10 cellular contexts compared by ENCODE assay signal in genomic region chr17:42347198-42347597, GRCh38. TPM values are rescaled to one million over a fixed set of nuclear protein-coding genes. Genes with fewer than 3 reads are reported as not detected.
A peak's percentile ranks its signal among the peaks of the same experiment; 100 is the strongest.
DNase-seq lines count a peak whose midpoint lies in the region; ATAC-seq and TF ChIP-seq lines count a peak whose summit lies in the region.
"Had no signal": no experiment of that assay in that cellular context is flagged by ENCODE, and none has a peak within 500 bp of the region (broad histone marks: within the 10 kb centered on the region; RNA-seq: fewer than 3 reads in every experiment).

No MANE protein-coding gene starts in this region.

- H3K4me3 ChIP-seq in breast epithelium (no peak overlapping the region), uterus (no peak overlapping the region)

- no peaks in the 10 kb centered on the region for H3K36me3 ChIP-seq in breast epithelium
- H3K36me3 ChIP-seq in uterus, result no peaks in the 10 kb centered on the region

- no peak for DNase-seq in Right ventricle myocardium inferior (ENCODE audit: missing footprints)
- DNase-seq in cardiac septum (ENCODE audit: low spot score), result no peak
- peak in 1 of 2 donors; percentile 64 for DNase-seq in breast epithelium (ENCODE audit: low spot score in 2 of 2)
- DNase-seq in left lobe of liver (ENCODE audit: low spot score), result no peak
- peak; percentile 83 to 91 for DNase-seq in uterus
- no peak for DNase-seq in NCI-H2029 treated with DMSO at 0.1 percent for 48 hours (lab: John Stamatoyannopoulos, UW)
- DNase-seq: Karpas-422; stimulated activated CD4-positive, alpha-beta T cell treated with anti-CD3 and anti-CD28 coated beads, Interleukin-1b, Interleukin-23, amount 100 ng/mL, for 48 hours had no signal

- H3K4me1 ChIP-seq in breast epithelium (peaks cover 0 to 4% of the 10 kb centered on the region in 2 donors), uterus (peaks cover 0 to 7% of the 10 kb centered on the region in 2 donors)

- no peaks in the 10 kb centered on the region for H3K27me3 ChIP-seq in breast epithelium
- no peaks in the 10 kb centered on the region for H3K27me3 ChIP-seq in uterus

- intact Hi-C loops in Right ventricle myocardium inferior (cut with DNase I) (loop anchor here (5.0 kb wide), 1 partner anchor 40 kb away; the partner anchor contains the start of gene STAT3), cardiac septum (cut with DNase I) (no loop called here), breast epithelium (cut with DNase I; ENCODE audit: low total_unique reads) (no loop called here), uterus (cut with DNase I; ENCODE audit: low total_unique reads) (no loop called here)

- peak overlapping the region; percentile 65 to 84 for H3K27ac ChIP-seq in breast epithelium
- H3K27ac ChIP-seq in uterus, result peak overlapping the region; percentile 81 to 82

- no peak for TF ChIP-seq CTCF in breast epithelium (IDR thresholded peaks at IDR 0.05)
- no peak for TF ChIP-seq CTCF in uterus (IDR thresholded peaks at IDR 0.05)

- H3K9me3 ChIP-seq in breast epithelium (no peaks in the 10 kb centered on the region), uterus (no peaks in the 10 kb centered on the region)

- ATAC-seq in Right ventricle myocardium inferior (peak; percentile 30), left lobe of liver (peak; percentile 66), HG02970 (IDR thresholded peaks at IDR 0.05; ENCODE audit: low FRiP score, unreplicated experiment) (no peak), GM21528 (IDR thresholded peaks at IDR 0.05; ENCODE audit: low FRiP score, unreplicated experiment) (no peak)

- TF ChIP-seq POLR2A in breast epithelium (IDR thresholded peaks at IDR 0.05), result no peak
- TF ChIP-seq POLR2A in uterus (IDR thresholded peaks at IDR 0.05), result no peak

RNA-seq across cellular contexts. Expression of gene STAT3, which starts 41.0 kb away (rescaled TPM):
- total RNA-seq in Right ventricle myocardium inferior (183 TPM), cardiac septum (159 TPM), breast epithelium (100 to 1,000 TPM; 193 to 322 (median 238) TPM), left lobe of liver (112 TPM), uterus (100 to 1,000 TPM; 115 to 298 (median 171) TPM)

RNA-seq across cellular contexts. Expression of gene STAT5A, which starts 58.9 kb away (rescaled TPM):
- total RNA-seq in Right ventricle myocardium inferior, result 14.6 TPM
- 12.1 TPM for total RNA-seq in cardiac septum
- 100 to 1,000 TPM in 1 of 3 donors, 10 to 100 TPM in 2; 72.8 to 363 (median 78.9) TPM for total RNA-seq in breast epithelium
- total RNA-seq in left lobe of liver, result 10.2 TPM
- total RNA-seq in uterus, result 10 to 100 TPM; 30.7 to 69.2 (median 33.9) TPM

Comparison
In these comparisons a context has a peak if more than half of its experiments do, and no peak if none do; other contexts are left out.
1. ATAC-seq: peak in Right ventricle myocardium inferior (single experiment) and left lobe of liver (single experiment); none in HG02970 (single experiment) and GM21528 (single experiment).
2. DNase-seq: peak in uterus (2 of 2); none in Right ventricle myocardium inferior (single experiment), cardiac septum (single experiment), left lobe of liver (single experiment) and NCI-H2029 treated with DMSO at 0.1 percent for 48 hours (single experiment).